In the genomic region with DNA sequence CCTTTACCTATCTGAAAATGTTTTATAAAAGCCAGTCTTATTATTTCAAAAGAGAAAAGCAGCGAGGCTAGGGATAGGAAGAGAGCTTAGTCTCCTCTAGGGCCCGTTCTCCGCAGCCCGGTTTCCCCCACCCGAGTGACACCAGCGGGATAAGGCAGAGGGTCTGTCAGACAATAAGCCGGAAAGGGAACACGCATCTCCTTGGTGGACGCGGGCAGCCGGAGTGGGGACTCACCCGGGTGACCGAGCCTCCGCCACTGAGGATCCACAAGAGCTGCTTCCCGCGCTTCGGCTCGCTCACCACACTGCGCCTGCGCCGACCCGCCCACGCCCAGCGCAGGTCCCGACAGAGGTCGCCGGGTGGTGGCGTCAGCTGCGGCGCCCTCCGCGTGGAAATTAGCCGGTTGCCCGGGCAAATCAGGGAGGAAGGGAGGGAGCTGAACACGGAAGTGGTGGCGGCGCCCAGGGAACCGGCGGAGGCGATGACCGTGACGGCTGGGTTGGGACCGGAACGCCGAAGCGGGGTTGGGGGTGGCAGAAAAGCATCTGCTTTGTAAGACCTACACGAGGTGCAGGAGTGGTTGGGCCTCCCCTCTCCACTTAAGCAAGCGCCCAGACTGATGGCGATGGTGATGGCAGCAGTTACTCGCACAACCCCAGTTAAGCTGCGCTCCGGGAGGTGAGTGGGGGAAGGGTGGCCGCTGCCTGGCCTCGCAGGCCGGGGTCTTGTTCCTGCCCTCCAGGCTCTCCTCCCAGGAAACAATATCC, we compare ENCODE assay signal across 8 cellular contexts. TPM values are rescaled to one million over a fixed set of nuclear protein-coding genes. Genes with fewer than 3 reads are reported as not detected.
DNase-seq lines count a peak whose midpoint lies in the region; ATAC-seq, FAIRE-seq and TF ChIP-seq lines count a peak whose summit lies in the region.

A gene with protein sequence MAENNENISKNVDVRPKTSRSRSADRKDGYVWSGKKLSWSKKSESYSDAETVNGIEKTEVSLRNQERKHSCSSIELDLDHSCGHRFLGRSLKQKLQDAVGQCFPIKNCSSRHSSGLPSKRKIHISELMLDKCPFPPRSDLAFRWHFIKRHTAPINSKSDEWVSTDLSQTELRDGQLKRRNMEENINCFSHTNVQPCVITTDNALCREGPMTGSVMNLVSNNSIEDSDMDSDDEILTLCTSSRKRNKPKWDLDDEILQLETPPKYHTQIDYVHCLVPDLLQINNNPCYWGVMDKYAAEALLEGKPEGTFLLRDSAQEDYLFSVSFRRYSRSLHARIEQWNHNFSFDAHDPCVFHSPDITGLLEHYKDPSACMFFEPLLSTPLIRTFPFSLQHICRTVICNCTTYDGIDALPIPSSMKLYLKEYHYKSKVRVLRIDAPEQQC (plus strand): TSS at position 444 of the 768 bp plus-strand sequence. CDS start 15,806 bp downstream, outside the sequence.
A gene with protein sequence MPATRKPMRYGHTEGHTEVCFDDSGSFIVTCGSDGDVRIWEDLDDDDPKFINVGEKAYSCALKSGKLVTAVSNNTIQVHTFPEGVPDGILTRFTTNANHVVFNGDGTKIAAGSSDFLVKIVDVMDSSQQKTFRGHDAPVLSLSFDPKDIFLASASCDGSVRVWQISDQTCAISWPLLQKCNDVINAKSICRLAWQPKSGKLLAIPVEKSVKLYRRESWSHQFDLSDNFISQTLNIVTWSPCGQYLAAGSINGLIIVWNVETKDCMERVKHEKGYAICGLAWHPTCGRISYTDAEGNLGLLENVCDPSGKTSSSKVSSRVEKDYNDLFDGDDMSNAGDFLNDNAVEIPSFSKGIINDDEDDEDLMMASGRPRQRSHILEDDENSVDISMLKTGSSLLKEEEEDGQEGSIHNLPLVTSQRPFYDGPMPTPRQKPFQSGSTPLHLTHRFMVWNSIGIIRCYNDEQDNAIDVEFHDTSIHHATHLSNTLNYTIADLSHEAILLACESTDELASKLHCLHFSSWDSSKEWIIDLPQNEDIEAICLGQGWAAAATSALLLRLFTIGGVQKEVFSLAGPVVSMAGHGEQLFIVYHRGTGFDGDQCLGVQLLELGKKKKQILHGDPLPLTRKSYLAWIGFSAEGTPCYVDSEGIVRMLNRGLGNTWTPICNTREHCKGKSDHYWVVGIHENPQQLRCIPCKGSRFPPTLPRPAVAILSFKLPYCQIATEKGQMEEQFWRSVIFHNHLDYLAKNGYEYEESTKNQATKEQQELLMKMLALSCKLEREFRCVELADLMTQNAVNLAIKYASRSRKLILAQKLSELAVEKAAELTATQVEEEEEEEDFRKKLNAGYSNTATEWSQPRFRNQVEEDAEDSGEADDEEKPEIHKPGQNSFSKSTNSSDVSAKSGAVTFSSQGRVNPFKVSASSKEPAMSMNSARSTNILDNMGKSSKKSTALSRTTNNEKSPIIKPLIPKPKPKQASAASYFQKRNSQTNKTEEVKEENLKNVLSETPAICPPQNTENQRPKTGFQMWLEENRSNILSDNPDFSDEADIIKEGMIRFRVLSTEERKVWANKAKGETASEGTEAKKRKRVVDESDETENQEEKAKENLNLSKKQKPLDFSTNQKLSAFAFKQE (minus strand): TSS at position 307 of the 768 bp plus-strand sequence. CDS start 312 bp downstream, outside the sequence.

- H3K4me3 Mint-ChIP-seq in activated naive CD8-positive, alpha-beta T cell treated with anti-CD3 and anti-CD28 coated beads, Interleukin-2, amount 50 U/mL, for 24 hours, result peak within 1 kb of the TSS; percentile 97

- H3K4me1 Mint-ChIP-seq in activated naive CD8-positive, alpha-beta T cell treated with anti-CD3 and anti-CD28 coated beads, Interleukin-2, amount 50 U/mL, for 24 hours, result peaks cover 55% of the 10 kb centered on the region

- H3K9ac ChIP-seq in parathyroid adenoma, result peak within 1 kb of the TSS; percentile 42

- H3K9me3 Mint-ChIP-seq in activated naive CD8-positive, alpha-beta T cell treated with anti-CD3 and anti-CD28 coated beads, Interleukin-2, amount 50 U/mL, for 24 hours, result no peaks in the 10 kb centered on the region

- peak within 1 kb of the TSS; percentile 95 for H3K27ac Mint-ChIP-seq in activated naive CD8-positive, alpha-beta T cell treated with anti-CD3 and anti-CD28 coated beads, Interleukin-2, amount 50 U/mL, for 24 hours

- H2AFZ ChIP-seq in parathyroid adenoma, result peak within 1 kb of the TSS; percentile 98

- no peaks in the 10 kb centered on the region for H3K27me3 Mint-ChIP-seq in activated naive CD8-positive, alpha-beta T cell treated with anti-CD3 and anti-CD28 coated beads, Interleukin-2, amount 50 U/mL, for 24 hours

- H3K27me3 ChIP-seq in parathyroid adenoma (ENCODE audit: control insufficient read depth, insufficient read depth, low read length) (no peaks in the 10 kb centered on the region), tibial nerve (no peaks in the 10 kb centered on the region)

- TF ChIP-seq CTCF in parathyroid adenoma (IDR thresholded peaks at IDR 0.05) (peak; percentile 27), tibial nerve (IDR thresholded peaks at IDR 0.05) (peak in 3 of 5 experiments; percentile 16 to 59 (median 30))

- TF ChIP-seq POLR2A in GM12892 (IDR thresholded peaks at IDR 0.05; ENCODE audit: low read depth, low read length) (peak; percentile 87), tibial nerve (IDR thresholded peaks at IDR 0.05) (peak; percentile 34 to 74)

- peak; percentile 95 for TF ChIP-seq EP300 in tibial nerve (IDR thresholded peaks at IDR 0.05)

- peaks cover 24% of the 10 kb centered on the region for H3K79me2 ChIP-seq in parathyroid adenoma

- H3K4me3 ChIP-seq in parathyroid adenoma (ENCODE audit: low read depth, low read length) (peak within 1 kb of the TSS; percentile 83), tibial nerve (peak within 1 kb of the TSS; percentile 64 to 90 (median 78))

- peak; percentile 95 for ATAC-seq in HG02840 (IDR thresholded peaks at IDR 0.05; ENCODE audit: low FRiP score, unreplicated experiment)
- peak; percentile 98 for ATAC-seq in activated naive CD8-positive, alpha-beta T cell treated with anti-CD3 and anti-CD28 coated beads, Interleukin-2, amount 50 U/mL, for 24 hours

- H3K9me3 ChIP-seq in parathyroid adenoma (ENCODE audit: control insufficient read depth, low read length), result no peaks in the 10 kb centered on the region
- no peaks in the 10 kb centered on the region for H3K9me3 ChIP-seq in tibial nerve

- WGBS in tibial nerve, 2 donors, result 0% methylated on average over 52 to 54 of the region's 55 CpGs

- H3K27ac ChIP-seq in parathyroid adenoma (peak within 1 kb of the TSS; percentile 80), tibial nerve (peak within 1 kb of the TSS; percentile 55 to 93 (median 82))

- intact Hi-C loops in cardiac septum (cut with DNase I), result loop anchor here (2.0 kb wide), 1 partner anchor 24 kb away; a partner anchor contains a TSS

- H3K4me1 ChIP-seq in parathyroid adenoma, result peaks cover 2% of the 10 kb centered on the region
- H3K4me1 ChIP-seq in tibial nerve, result peaks cover 5 to 53% (median 18%) of the 10 kb centered on the region in 4 donors

- H3K36me3 ChIP-seq in parathyroid adenoma (ENCODE audit: control insufficient read depth, insufficient read depth, low read length), result no peaks in the 10 kb centered on the region
- H3K36me3 ChIP-seq in tibial nerve, result no peaks in the 10 kb centered on the region

- peaks cover 32% of the 10 kb centered on the region for H3K36me3 Mint-ChIP-seq in activated naive CD8-positive, alpha-beta T cell treated with anti-CD3 and anti-CD28 coated beads, Interleukin-2, amount 50 U/mL, for 24 hours (ENCODE audit: low read depth)

- DNase-seq in GM12892 (ENCODE audit: insufficient read length), result peak; percentile 82
- DNase-seq in NCI-H1436 (lab: John Stamatoyannopoulos, UW), result peak; percentile 89
- peak; percentile 90 for DNase-seq in SW480 (ENCODE audit: low spot score)
- DNase-seq in activated naive CD8-positive, alpha-beta T cell treated with anti-CD3 and anti-CD28 coated beads, Interleukin-2, amount 50 U/mL, for 24 hours, result peak; percentile 99
- peak; percentile 98 for DNase-seq in cardiac septum (ENCODE audit: low spot score)
- peak; percentile 81 to 86 for DNase-seq in tibial nerve (ENCODE audit: low spot score in 2 of 2)

- peak within 1 kb of the TSS; percentile 98 for H3K4me2 ChIP-seq in parathyroid adenoma (ENCODE audit: low read length)

- FAIRE-seq in GM12892 (lab: Jason Lieb, UNC), result peak; percentile 99

RNA-seq across cellular contexts. Expression of the first gene that starts in this region (rescaled TPM):
- 12.3 TPM for polyA plus RNA-seq in GM12892 (2012; ENCODE audit: missing spikeins)
- 19.8 TPM for total RNA-seq in cardiac septum
- total RNA-seq in tibial nerve, result 10 to 100 TPM; 13.3 to 28.8 (median 19.1) TPM

RNA-seq across cellular contexts. Expression of the second gene that starts in this region (rescaled TPM):
- polyA plus RNA-seq in GM12892 (2012; ENCODE audit: missing spikeins), result 21.5 TPM
- total RNA-seq in cardiac septum (1.8 TPM), tibial nerve (1 to 10 TPM; 1.2 to 3.1 (median 1.9) TPM)

Comparison
In these comparisons a context has a peak if more than half of its experiments do, and no peak if none do; other contexts are left out.
1. Peak in every context shown above with its lines: DNase-seq, ATAC-seq, H3K4me3 ChIP-seq and H3K27ac ChIP-seq.